9 cellular contexts compared by ENCODE assay signal in the genomic region with DNA sequence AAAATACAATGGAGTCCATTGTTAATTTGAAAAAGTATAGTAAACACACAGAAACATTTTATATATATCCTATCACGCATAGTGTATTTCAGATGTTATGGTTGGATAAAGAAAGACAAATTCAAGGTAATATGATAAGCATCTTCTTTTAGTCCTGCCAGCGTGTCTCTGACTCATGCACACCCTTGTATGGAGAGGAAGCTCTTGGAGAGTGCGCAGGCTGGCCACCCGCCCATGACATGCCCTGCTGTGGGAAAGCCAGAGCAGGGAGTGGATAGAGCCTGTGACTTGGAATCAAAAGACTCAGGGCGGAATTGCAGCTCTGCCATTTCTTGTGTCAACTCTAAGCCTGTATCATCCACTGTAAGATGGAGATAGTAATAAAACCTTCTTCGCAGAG.
A peak's percentile ranks its signal among the peaks of the same experiment; 100 is the strongest.
DNase-seq lines count a peak whose midpoint lies in the region; ATAC-seq and TF ChIP-seq lines count a peak whose summit lies in the region.
"Had no signal": no experiment of that assay in that cellular context is flagged by ENCODE, and none has a peak within 500 bp of the region (broad histone marks: within the 10 kb centered on the region; RNA-seq: fewer than 3 reads in every experiment).

No MANE protein-coding gene starts in this region.

- DNase-seq in EL (peak; percentile 92), RWPE1 (ENCODE audit: low spot score) (peak; percentile 82), fibroblast of pulmonary artery (ENCODE audit: low read depth) (peak; percentile 81), retinal pigment epithelial cell (ENCODE audit: low read depth) (peak; percentile 49), inferior parietal cortex (ENCODE audit: extremely low spot score) (no peak), NCI-H82 treated with DMSO at 0.1 percent for 48 hours (lab: John Stamatoyannopoulos, UW; ENCODE audit: unreplicated experiment) (no peak)
- no peak for DNase-seq in activated CD4-positive, CD25-positive, alpha-beta regulatory T cell treated with anti-CD3 and anti-CD28 coated beads, Interleukin-2, amount 50 U/mL, for 72 hours

- H3K4me3 ChIP-seq in fibroblast of pulmonary artery (replicated peaks; ENCODE audit: low read depth, low read length): no peak overlapping the region
- H3K4me3 ChIP-seq in retinal pigment epithelial cell (ENCODE audit: low read length): no peak overlapping the region
- H3K4me3 ChIP-seq: tibial nerve had no signal

- POLR2A ChIA-PET in RWPE1 (lab: Yijun Ruan, JAX; ENCODE audit: low non-redundant PET): no interaction called here

- TF ChIP-seq CTCF in RWPE1 (conservative IDR thresholded peaks at IDR 0.05; ENCODE audit: low read depth): no peak
- TF ChIP-seq CTCF in fibroblast of pulmonary artery (IDR thresholded peaks at IDR 0.05; ENCODE audit: low read length, missing control alignments): no peak
- no peak for TF ChIP-seq CTCF in retinal pigment epithelial cell (conservative IDR thresholded peaks at IDR 0.05; ENCODE audit: low read depth, low read length)

- CTCF ChIA-PET in RWPE1 (lab: Yijun Ruan, JAX): interaction anchor here (0.7 kb wide), 1 partner anchor 56 kb away, joined by 3 read pairs; no protein-coding TSS in a partner anchor

- H3K27ac ChIP-seq in RWPE1: peak overlapping the region; percentile 89

- no peak for ATAC-seq in GM21717 (IDR thresholded peaks at IDR 0.05; ENCODE audit: unreplicated experiment)

Comparison
In these comparisons a context has a peak if more than half of its experiments do, and no peak if none do; other contexts are left out.
1. DNase-seq: peak in EL (single experiment), RWPE1 (single experiment), fibroblast of pulmonary artery (single experiment) and retinal pigment epithelial cell (single experiment); none in inferior parietal cortex (single experiment), activated CD4-positive, CD25-positive, alpha-beta regulatory T cell treated with anti-CD3 and anti-CD28 coated beads, Interleukin-2, amount 50 U/mL, for 72 hours (single experiment) and NCI-H82 treated with DMSO at 0.1 percent for 48 hours (single experiment).